ENCODE assay signal across 1 cellular context in the genomic region with DNA sequence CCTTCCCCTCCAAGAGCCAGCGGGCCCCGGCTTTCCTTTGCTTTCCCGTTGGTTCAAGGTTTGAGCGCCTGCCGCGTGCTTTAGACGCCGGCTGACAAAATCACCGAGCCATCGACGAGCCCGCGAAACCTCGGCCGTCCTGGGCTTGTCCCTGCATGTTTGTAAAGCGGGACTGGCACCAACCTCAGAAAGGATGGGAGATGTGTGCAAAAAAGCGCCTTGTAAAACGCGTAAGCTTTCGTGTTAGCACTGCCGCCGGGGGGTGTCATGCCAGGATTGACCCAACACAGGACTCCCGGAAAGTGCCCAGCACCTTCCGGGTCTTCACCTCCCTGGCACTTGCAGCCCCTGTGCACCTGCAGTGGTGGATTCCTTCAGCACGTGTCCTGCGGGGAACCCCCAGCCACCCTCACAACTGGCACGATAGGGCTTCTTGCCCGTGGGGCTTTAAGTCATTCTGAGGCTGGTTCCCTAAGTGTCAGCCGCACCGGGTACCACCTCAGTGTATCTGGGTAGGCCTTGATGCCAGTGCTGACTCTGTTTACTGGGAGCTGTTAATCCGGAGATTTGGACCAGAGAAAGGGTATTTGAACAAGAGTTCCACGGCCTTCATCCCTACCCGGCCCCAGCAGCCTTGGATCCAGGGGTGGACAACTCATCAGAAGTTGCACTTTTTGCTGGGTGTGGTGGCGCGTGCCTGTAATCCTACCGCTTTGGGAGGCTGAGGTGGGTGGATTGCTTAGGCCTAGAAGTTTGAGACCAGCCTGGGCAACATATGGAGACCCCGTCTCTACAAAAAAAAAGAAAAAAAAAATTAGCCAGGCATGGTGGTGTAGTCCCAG.
TF ChIP-seq lines count a peak whose summit lies in the region.

No MANE protein-coding gene starts in this region.

TF ChIP-seq in endothelial cell of umbilical vein, 7 proteins besides CTCF, POLR2A, EP300 and RAD21:
- TF ChIP-seq JUN (IDR thresholded peaks at IDR 0.05; ENCODE audit: borderline replicate concordance, insufficient read depth, insufficient read length, low read depth): no peak
- no peak for TF ChIP-seq MYC (IDR thresholded peaks at IDR 0.05; ENCODE audit: low read depth, low read length)
- no peak for TF ChIP-seq POLR2AphosphoS5 (IDR thresholded peaks at IDR 0.05; ENCODE audit: insufficient read depth, low read depth, low read length)
- TF ChIP-seq EZH2 (IDR thresholded peaks at IDR 0.05; ENCODE audit: borderline replicate concordance, low read depth, low read length, severe bottlenecking): no peak
- no peak for TF ChIP-seq GATA2 (IDR thresholded peaks at IDR 0.05; ENCODE audit: insufficient read depth, insufficient read length, low read depth, low read length)
- TF ChIP-seq FOS (IDR thresholded peaks at IDR 0.05; ENCODE audit: borderline replicate concordance, insufficient read depth, low read length): no peak
- TF ChIP-seq, protein P1, sequence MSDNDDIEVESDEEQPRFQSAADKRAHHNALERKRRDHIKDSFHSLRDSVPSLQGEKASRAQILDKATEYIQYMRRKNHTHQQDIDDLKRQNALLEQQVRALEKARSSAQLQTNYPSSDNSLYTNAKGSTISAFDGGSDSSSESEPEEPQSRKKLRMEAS (IDR thresholded peaks at IDR 0.05; ENCODE audit: insufficient read depth, insufficient read length): no peak
